ENCODE assay signal across 9 cellular contexts in the genomic region with DNA sequence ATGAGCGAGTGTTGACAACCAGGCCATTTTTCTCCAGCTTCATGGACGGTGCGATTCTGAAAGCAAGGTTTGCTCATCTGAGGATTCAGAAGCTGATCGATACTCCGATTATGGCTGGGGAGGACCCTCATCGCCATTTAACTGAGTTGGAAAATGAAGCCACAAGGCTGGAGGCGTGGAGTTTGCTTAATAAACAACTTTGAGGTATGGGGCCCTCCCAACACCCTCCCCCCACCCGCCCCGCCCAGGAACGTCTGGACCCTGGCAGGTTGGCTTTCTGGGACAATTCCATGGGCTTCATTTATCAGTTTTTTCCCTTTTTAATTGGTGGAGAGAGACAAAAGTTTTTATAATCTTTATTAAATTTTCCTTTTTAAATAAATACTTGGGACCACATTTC. TPM values are rescaled to one million over a fixed set of nuclear protein-coding genes. Genes with fewer than 3 reads are reported as not detected.
A peak's percentile ranks its signal among the peaks of the same experiment; 100 is the strongest.
DNase-seq lines count a peak whose midpoint lies in the region; ATAC-seq and TF ChIP-seq lines count a peak whose summit lies in the region.
"Had no signal": no experiment of that assay in that cellular context is flagged by ENCODE, and none has a peak within 500 bp of the region (broad histone marks: within the 10 kb centered on the region; RNA-seq: fewer than 3 reads in every experiment).

No MANE protein-coding gene starts in this region.

- H3K9me3 ChIP-seq in SK-N-MC (ENCODE audit: low read depth, low read length) (no peaks in the 10 kb centered on the region), gastroesophageal sphincter (no peaks in the 10 kb centered on the region), gastrocnemius medialis (no peaks in the 10 kb centered on the region)

- 24 to 36% methylated on average over 2 to 9 of the region's 10 CpGs for WGBS in gastroesophageal sphincter (ENCODE audit: low coverage in 1 of 2), 2 donors

- peak overlapping the region; percentile 87 for H3K9ac ChIP-seq in SK-N-MC (ENCODE audit: insufficient read length)

- H3K4me3 ChIP-seq in SK-N-MC (peak overlapping the region; percentile 87), gastroesophageal sphincter (peak overlapping the region; percentile 59 to 71), gastrocnemius medialis (peak overlapping the region; percentile 62 to 75 (median 70))

- H3K36me3 ChIP-seq in SK-N-MC (ENCODE audit: insufficient read depth, low read length) (no peaks in the 10 kb centered on the region), gastroesophageal sphincter (no peaks in the 10 kb centered on the region), gastrocnemius medialis (no peaks in the 10 kb centered on the region)

- H3K4me1 ChIP-seq in gastroesophageal sphincter, result peaks cover 5 to 65% (median 24%) of the 10 kb centered on the region in 3 donors
- peaks cover 52 to 57% of the 10 kb centered on the region in 2 donors for H3K4me1 ChIP-seq in gastrocnemius medialis

- TF ChIP-seq POLR2A in GM18505 (IDR thresholded peaks at IDR 0.05; ENCODE audit: borderline replicate concordance, extremely low read depth, insufficient read depth, insufficient read length) (no peak), gastroesophageal sphincter (IDR thresholded peaks at IDR 0.05) (no peak), gastrocnemius medialis (IDR thresholded peaks at IDR 0.05) (no peak)

- H3K27me3 ChIP-seq in gastroesophageal sphincter (no peaks in the 10 kb centered on the region), gastrocnemius medialis (no peaks in the 10 kb centered on the region)

- TF ChIP-seq EP300 in gastroesophageal sphincter (IDR thresholded peaks at IDR 0.05), result no peak

- in situ Hi-C loops in gastrocnemius medialis (cut with MboI; ENCODE audit: low sequenced_read_pairs in 4 of 4), result loop anchor here in 2 of 4 donors (10.0 to 25.0 kb wide), 3 partner anchors 62 to 205 kb away; a partner anchor contains a TSS

- ATAC-seq in GM18505 (IDR thresholded peaks at IDR 0.05; ENCODE audit: unreplicated experiment), result peak; percentile 1
- ATAC-seq in gastroesophageal sphincter, result no peak
- no peak for ATAC-seq in gastrocnemius medialis

- H3K27ac ChIP-seq in SK-N-MC (peak overlapping the region; percentile 82; the same call in 1 of the 2 replicates), gastroesophageal sphincter (peak overlapping the region; percentile 93 to 99 (median 98)), gastrocnemius medialis (peak overlapping the region; percentile 92 to 98 (median 96))

- DNase-seq in SK-N-MC (ENCODE audit: low read depth, low spot score) (no peak), gastrocnemius medialis (no peak), GF-D8 (lab: John Stamatoyannopoulos, UW) (no peak), OCI-M2 (lab: John Stamatoyannopoulos, UW; ENCODE audit: unreplicated experiment) (no peak), NCI-H1105 (lab: John Stamatoyannopoulos, UW) (no peak)
- no peak for DNase-seq in effector CD8-positive, alpha-beta T cell (lab: John Stamatoyannopoulos, UW)

- TF ChIP-seq CTCF in gastroesophageal sphincter (IDR thresholded peaks at IDR 0.05) (no peak), gastrocnemius medialis (IDR thresholded peaks at IDR 0.05 in 4 of 5, conservative IDR thresholded peaks at IDR 0.05 in 1 of 5) (no peak)

- intact Hi-C loops in gastrocnemius medialis (cut with DNase I; ENCODE audit: low total_unique reads), result loop anchor here (2.0 to 10.0 kb wide), 5 partner anchors 50 to 442 kb away; a partner anchor contains a TSS

RNA-seq across cellular contexts. Expression of a gene that starts 52.5 kb away (rescaled TPM):
- total RNA-seq in gastroesophageal sphincter (not detected), gastrocnemius medialis (not detected)
- total RNA-seq: T-helper 2 cell treated with Interferon-gamma antibody and Interleukin-4, amounts not matched to agents 100 ng/mL and 5 ng/mL, for 36 hours had no signal
